8 cellular contexts compared by ENCODE assay signal in genomic region chr4:107094332-107094731, GRCh38. TPM values are rescaled to one million over a fixed set of nuclear protein-coding genes. Genes with fewer than 3 reads are reported as not detected.
DNase-seq lines count a peak whose midpoint lies in the region; ATAC-seq and TF ChIP-seq lines count a peak whose summit lies in the region.

No MANE protein-coding gene starts in this region.

- H3K4me2 ChIP-seq in PC-9 = no peak overlapping the region

- H2AFZ ChIP-seq in PC-9 = no peak overlapping the region

- ATAC-seq in GM21390 (IDR thresholded peaks at IDR 0.05; ENCODE audit: unreplicated experiment) = peak; percentile 72

- TF ChIP-seq CTCF in LNCAP (IDR thresholded peaks at IDR 0.05) (peak; percentile 36; the same call in 1 of the 2 replicates), fibroblast of mammary gland (conservative IDR thresholded peaks at IDR 0.05; ENCODE audit: control insufficient read depth, insufficient read depth, low read depth, low read length) (peak; percentile 73), PC-9 (conservative IDR thresholded peaks at IDR 0.05) (no peak)

- no peaks in the 10 kb centered on the region for H3K27me3 ChIP-seq in PC-9 (ENCODE audit: insufficient read depth, low read depth)

- DNase-seq in COLO829 (ENCODE audit: low spot score) = peak; percentile 39
- DNase-seq in fibroblast of mammary gland (ENCODE audit: low read depth) = peak; percentile 64
- DNase-seq in caudate nucleus (lab: John Stamatoyannopoulos, UW) = no peak
- no peak for DNase-seq in cardiac septum (ENCODE audit: low spot score)
- DNase-seq in activated effector memory CD4-positive, alpha-beta T cell treated with anti-CD3 and anti-CD28 coated beads, Interleukin-2, amount 50 U/mL, for 16 hours = no peak
- DNase-seq in PC-9 = no peak

- POLR2A ChIA-PET in PC-9 (lab: Charles Lee; ENCODE audit: unreplicated experiment) = interaction anchor here (0.6 kb wide), 1 partner anchor 626 kb away, joined by 4 read pairs; the partner anchor contains the start of gene PAPSS1

- H3K79me2 ChIP-seq in PC-9 (ENCODE audit: low read depth) = no peaks in the 10 kb centered on the region

- H3K36me3 ChIP-seq in PC-9 (ENCODE audit: low read depth) = no peaks in the 10 kb centered on the region

- intact Hi-C loops in cardiac septum (cut with DNase I) = no loop called here
- intact Hi-C loops in PC-9 (cut with micrococcal nuclease; ENCODE audit: unreplicated experiment) = loop anchor here (2.0 kb wide), 1 partner anchor 284 kb away; no protein-coding TSS in a partner anchor

- CTCF ChIA-PET in PC-9 (lab: Charles Lee) = no interaction called here

- H3K4me3 ChIP-seq in fibroblast of mammary gland (ENCODE audit: control insufficient read depth, low read depth, low read length) = no peak overlapping the region
- no peak overlapping the region for H3K4me3 ChIP-seq in PC-9

- no peaks in the 10 kb centered on the region for H4K20me1 ChIP-seq in PC-9 (ENCODE audit: insufficient read depth)

- no TSS peak for BruUV-seq in PC-9 (replicated peaks; lab: Mats Ljungman, UMichigan)

- H3K4me1 ChIP-seq in PC-9 (replicated peaks; ENCODE audit: insufficient read depth) = no peaks in the 10 kb centered on the region

- no peaks in the 10 kb centered on the region for H3F3A ChIP-seq in PC-9 (ENCODE audit: insufficient read depth, low read depth)

- no peaks in the 10 kb centered on the region for H3K9me3 ChIP-seq in PC-9 (ENCODE audit: insufficient read depth, low read depth)

- H3K27ac ChIP-seq in caudate nucleus (ENCODE audit: low read depth, low read length) = no peak overlapping the region
- no peak overlapping the region for H3K27ac ChIP-seq in PC-9

- H3K9me2 ChIP-seq in PC-9 (ENCODE audit: insufficient read depth) = no peaks in the 10 kb centered on the region

RNA-seq across cellular contexts. Expression of gene DKK2, which starts 58.2 kb away (rescaled TPM):
- total RNA-seq in cardiac septum (1.4 TPM), PC-9 (2021) (not detected in 2 replicates)

Comparison
In these comparisons a context has a peak if more than half of its experiments do, and no peak if none do; other contexts are left out.
1. DNase-seq: peak in COLO829 (single experiment) and fibroblast of mammary gland (single experiment); none in caudate nucleus (0 of 61), cardiac septum (single experiment), activated effector memory CD4-positive, alpha-beta T cell treated with anti-CD3 and anti-CD28 coated beads, Interleukin-2, amount 50 U/mL, for 16 hours (single experiment) and PC-9 (0 of 2).